In genomic region chr7:129257168-129257567, GRCh38 we compare ENCODE assay signal across 11 cellular contexts.
"Had no signal": no experiment of that assay in that cellular context is flagged by ENCODE, and none has a peak within 500 bp of the region (broad histone marks: within the 10 kb centered on the region; RNA-seq: fewer than 3 reads in every experiment).

No MANE protein-coding gene starts in this region.

- H3K36me3 ChIP-seq: heart left ventricle, ovary, uterus had no signal

- H3K4me3 ChIP-seq: heart left ventricle, ovary, skin epidermis, uterus had no signal

- DNase-seq: activated effector memory CD4-positive, alpha-beta T cell treated with Interleukin-2 at 50 U/mL for 16 hours; activated T-cell treated with anti-CD3 and anti-CD28 coated beads, Interleukin-2, amount 50 U/mL, for 1 hour; central memory CD4-positive, alpha-beta T cell; cortex of kidney; effector CD8-positive, alpha-beta T cell; heart left ventricle; ovary; retina; stimulated activated CD4-positive, alpha-beta T cell treated with anti-CD3 and anti-CD28 coated beads, Interleukin-4, amount 100 ng/mL, for 4 hours; uterus had no signal

- H3K9me3 ChIP-seq: heart left ventricle, ovary, uterus had no signal

- ATAC-seq: heart left ventricle had no signal

- H3K27ac ChIP-seq: heart left ventricle, ovary, skin epidermis, uterus had no signal

- H3K4me1 ChIP-seq: uterus had no signal

- H3K27me3 ChIP-seq: heart left ventricle, ovary, uterus had no signal
